9 cellular contexts compared by ENCODE assay signal in genomic region chr2:232927041-232927792, GRCh38. TPM values are rescaled to one million over a fixed set of nuclear protein-coding genes. Genes with fewer than 3 reads are reported as not detected.
DNase-seq lines count a peak whose midpoint lies in the region; ATAC-seq, FAIRE-seq and TF ChIP-seq lines count a peak whose summit lies in the region.
"Had no signal": no experiment of that assay in that cellular context is flagged by ENCODE, and none has a peak within 500 bp of the region (broad histone marks: within the 10 kb centered on the region; RNA-seq: fewer than 3 reads in every experiment).

No MANE protein-coding gene starts in this region.

- peak overlapping the region; percentile 11 to 46 (median 24) for H3K4me3 ChIP-seq in pancreas

- peak overlapping the region; percentile 55 for H3K4me3 Mint-ChIP-seq in Calu3 (ENCODE audit: low read depth, unreplicated experiment)

- no peaks in the 10 kb centered on the region for H3K4me1 ChIP-seq in pancreas

- ATAC-seq in esophagus mucosa (peak; percentile 33), pancreas (peak in 1 of 4 donors; percentile 12), GM19452 (IDR thresholded peaks at IDR 0.05; ENCODE audit: unreplicated experiment) (no peak), HG02763 (IDR thresholded peaks at IDR 0.05; ENCODE audit: unreplicated experiment) (no peak)

- no peaks in the 10 kb centered on the region for H3K9me3 Mint-ChIP-seq in Calu3 (ENCODE audit: low read depth, unreplicated experiment)

- H3K27me3 ChIP-seq in pancreas: no peaks in the 10 kb centered on the region

- BruUV-seq in Calu3 (replicated peaks; lab: Mats Ljungman, UMichigan): no TSS peak

- intact Hi-C loops in Calu3 (cut with micrococcal nuclease; ENCODE audit: unreplicated experiment): no loop called here
- intact Hi-C loops in pancreas (cut with DNase I): no loop called here

- H3K36me3 Mint-ChIP-seq in Calu3 (ENCODE audit: insufficient read depth, unreplicated experiment): no peaks in the 10 kb centered on the region

- peaks cover 58% of the 10 kb centered on the region for H3K27me3 Mint-ChIP-seq in Calu3 (ENCODE audit: unreplicated experiment)

- peak; percentile 11 for DNase-seq in Calu3
- peak; percentile 75 for DNase-seq in RPMI7951 (ENCODE audit: low read depth)
- DNase-seq in pancreas: no peak
- no peak for DNase-seq in middle frontal gyrus (ENCODE audit: extremely low spot score, low spot score)
- DNase-seq in D721Med (ENCODE audit: insufficient read length, low spot score): no peak

- CTCF ChIA-PET in Calu3 (lab: Charles Lee): interaction anchor here (0.7 kb wide), 1 partner anchor 86 kb away, joined by 3 read pairs; the partner anchor contains the start of gene NGEF

- no peaks in the 10 kb centered on the region for H3K36me3 ChIP-seq in pancreas

- H3K4me1 Mint-ChIP-seq in Calu3 (ENCODE audit: low read depth, unreplicated experiment): no peaks in the 10 kb centered on the region

- WGBS in pancreas, 2 donors: 10 to 11% methylated on average over 67 to 76 of the region's 76 CpGs

- no peak for TF ChIP-seq CTCF in Calu3 (IDR thresholded peaks at IDR 0.05; ENCODE audit: unreplicated experiment)
- TF ChIP-seq CTCF in pancreas (IDR thresholded peaks at IDR 0.05): no peak
- TF ChIP-seq CTCF in D721Med (IDR thresholded peaks at IDR 0.05; ENCODE audit: insufficient read depth, missing control alignments): no peak

- H3K9me3 ChIP-seq in pancreas: no peaks in the 10 kb centered on the region

- no peak overlapping the region for H3K27ac Mint-ChIP-seq in Calu3 (ENCODE audit: unreplicated experiment)
- H3K27ac Mint-ChIP-seq: activated naive CD4-positive, alpha-beta T cell treated with anti-CD3 and anti-CD28 coated beads, Interleukin-2, amount 50 U/mL, for 72 hours had no signal

- H3K27ac ChIP-seq in pancreas: no peak overlapping the region

- FAIRE-seq in pancreas (lab: Jason Lieb, UNC) (no peak), D721Med (lab: Jason Lieb, UNC) (no peak)

RNA-seq across cellular contexts. Expression of gene SNORC, which starts 57.2 kb away (rescaled TPM):
- total RNA-seq in Calu3 (2022): 4.3 and 5.0 TPM in 2 replicates
- total RNA-seq in RPMI7951 (2014; rRNA removed; shearing (Covaris generic)): 0.24 and 0.98 TPM in 2 replicates
- 1.8 TPM for total RNA-seq in esophagus mucosa
- total RNA-seq in pancreas: 1 to 10 TPM in 5 of 6 donors, under 1 TPM in 1; 0.76 to 2.3 (median 1.3) TPM
- 10 to 100 TPM in 1 of 2 donors, 1 to 10 TPM in 1; 4.0 to 13.2 TPM for polyA plus RNA-seq in pancreas

Comparison
In these comparisons a context has a peak if more than half of its experiments do, and no peak if none do; other contexts are left out.
1. DNase-seq: peak in Calu3 (single experiment) and RPMI7951 (single experiment); none in pancreas (0 of 6), middle frontal gyrus (single experiment) and D721Med (single experiment).